In genomic region chr10:119427263-119427864, GRCh38 we compare ENCODE assay signal across 3 cellular contexts.
TF ChIP-seq lines count a peak whose summit lies in the region.

No MANE protein-coding gene starts in this region.

TF ChIP-seq in HepG2, 621 proteins besides CTCF, POLR2A, EP300 and RAD21 (continued from another document):
- TF ChIP-seq CREB1 (IDR thresholded peaks at IDR 0.05) (peak; percentile 84), CREB1 (CRISPR knock-in tag; IDR thresholded peaks at IDR 0.05) (no peak), TAF15 (IDR thresholded peaks at IDR 0.05; ENCODE audit: low read depth, low read length, poor library complexity, severe bottlenecking) (no peak)

TF ChIP-seq in HEK293T, 16 proteins besides CTCF, POLR2A, EP300 and RAD21 (continued from another document):
- TF ChIP-seq PKNOX1 (IDR thresholded peaks at IDR 0.05): no peak
- TF ChIP-seq SUZ12 (IDR thresholded peaks at IDR 0.05): no peak

TF ChIP-seq in H1, 55 proteins besides CTCF, POLR2A, EP300 and RAD21 (continued from another document):
- no peak for TF ChIP-seq TAF7 (optimal IDR thresholded peaks at IDR 0.05; ENCODE audit: borderline replicate concordance, low read depth, low read length)
- no peak for TF ChIP-seq HDAC2 (IDR thresholded peaks at IDR 0.05; ENCODE audit: borderline replicate concordance in 1 of 2, low read depth in 2 of 2, low read length in 2 of 2)
- no peak for TF ChIP-seq ASH2L (IDR thresholded peaks at IDR 0.05; ENCODE audit: low read length)
- no peak for TF ChIP-seq HDAC6 (IDR thresholded peaks at IDR 0.05; ENCODE audit: low read depth, low read length)
- no peak for TF ChIP-seq KDM1A (IDR thresholded peaks at IDR 0.05; ENCODE audit: borderline replicate concordance, low read length)
- no peak for TF ChIP-seq SIRT6 (IDR thresholded peaks at IDR 0.05; ENCODE audit: low read length)
- TF ChIP-seq BACH1 (IDR thresholded peaks at IDR 0.05; ENCODE audit: low read length): no peak
- no peak for TF ChIP-seq BCL11A (IDR thresholded peaks at IDR 0.05; ENCODE audit: low read depth in 2 of 2, low read length in 2 of 2)
- TF ChIP-seq CHD2 (IDR thresholded peaks at IDR 0.05; ENCODE audit: low read length): no peak
- TF ChIP-seq ATF3 (IDR thresholded peaks at IDR 0.05; ENCODE audit: insufficient read depth, low read depth, low read length): no peak
- no peak for TF ChIP-seq SP1 (IDR thresholded peaks at IDR 0.05; ENCODE audit: low read depth, low read length)
- TF ChIP-seq EZH2 (IDR thresholded peaks at IDR 0.05; ENCODE audit: low read depth, low read length, severe bottlenecking): no peak
- no peak for TF ChIP-seq YY1 (IDR thresholded peaks at IDR 0.05; ENCODE audit: low read depth, low read length)
- no peak for TF ChIP-seq TAF1 (IDR thresholded peaks at IDR 0.05; ENCODE audit: low read depth, low read length)
- no peak for TF ChIP-seq SRF (IDR thresholded peaks at IDR 0.05; ENCODE audit: low read depth, low read length)
- no peak for TF ChIP-seq EGR1 (IDR thresholded peaks at IDR 0.05; ENCODE audit: borderline replicate concordance, low read depth, low read length)
